Comparison of ENCODE assay signal across 1 cellular context in the genomic region with DNA sequence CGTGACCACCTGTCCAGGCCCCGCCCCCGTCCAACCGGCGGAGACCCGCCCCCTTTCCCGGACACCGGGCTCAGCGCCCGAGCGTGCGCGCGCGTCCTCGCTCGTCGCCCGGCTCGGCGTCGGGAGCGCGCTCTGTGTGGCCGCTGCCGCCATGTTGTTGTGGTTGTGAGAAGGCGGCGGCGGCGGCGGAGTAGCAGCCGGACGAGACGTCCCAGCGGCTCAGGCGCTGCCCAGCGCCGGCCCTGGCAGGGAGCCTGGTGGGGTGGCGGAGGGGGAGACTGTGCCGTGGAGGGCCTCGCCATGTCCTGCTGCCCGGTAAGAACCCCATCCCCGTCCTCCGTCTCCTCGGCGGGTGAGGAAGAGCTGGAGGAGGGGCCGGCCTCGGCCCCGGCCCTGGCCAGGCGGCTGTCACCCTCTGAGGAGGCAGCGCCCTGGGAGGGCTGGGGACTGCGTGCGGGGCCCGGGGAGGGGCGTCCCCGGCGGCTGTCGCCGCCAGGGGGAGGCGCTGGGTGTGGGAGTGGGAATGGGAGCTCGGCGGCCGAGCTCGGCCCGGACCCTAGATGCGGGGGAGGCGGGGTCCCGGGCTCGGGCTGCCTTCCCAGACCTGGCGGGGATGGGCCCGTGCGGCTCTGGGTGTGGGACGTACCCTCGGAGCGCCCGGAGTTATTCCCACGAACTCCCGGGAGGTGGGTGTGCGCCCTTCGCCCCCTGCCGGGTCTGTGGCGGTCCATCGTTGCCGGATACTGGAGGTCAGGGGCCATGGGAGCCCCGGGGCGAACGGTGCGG.
TF ChIP-seq lines count a peak whose summit lies in the region.

TSS of gene MTMR3 (plus strand) at position 130 of the 786 bp plus-strand sequence. CDS start 87,886 bp downstream, outside the sequence.

TF ChIP-seq in HepG2, 621 proteins besides CTCF, POLR2A, EP300 and RAD21 (continued from another document and continues in another):
- no peak for TF ChIP-seq ZFP36 (IDR thresholded peaks at IDR 0.05; ENCODE audit: borderline replicate concordance, low read depth, low read length, partially characterized antibody)
- no peak for TF ChIP-seq SIN3B (IDR thresholded peaks at IDR 0.05; ENCODE audit: low read length)
- no peak for TF ChIP-seq HHEX (CRISPR knock-in tag; IDR thresholded peaks at IDR 0.05)
- no peak for TF ChIP-seq AKAP8 (CRISPR knock-in tag; IDR thresholded peaks at IDR 0.05)
- no peak for TF ChIP-seq NR3C1 (CRISPR knock-in tag; IDR thresholded peaks at IDR 0.05)
- no peak for TF ChIP-seq ZNF550 (CRISPR knock-in tag; IDR thresholded peaks at IDR 0.05; ENCODE audit: borderline replicate concordance)
- TF ChIP-seq HDAC6 (IDR thresholded peaks at IDR 0.05; ENCODE audit: low read depth, low read length): no peak
- no peak for TF ChIP-seq NFIB (CRISPR knock-in tag; IDR thresholded peaks at IDR 0.05; ENCODE audit: borderline replicate concordance)
- TF ChIP-seq RNF2 (conservative IDR thresholded peaks at IDR 0.05; ENCODE audit: low read depth): no peak
- peak; percentile 89 for TF ChIP-seq ARID4A (CRISPR knock-in tag; IDR thresholded peaks at IDR 0.05; ENCODE audit: borderline replicate concordance)
- peak; percentile 63; the same call in 1 of the 2 replicates for TF ChIP-seq ZNF790 (CRISPR knock-in tag; IDR thresholded peaks at IDR 0.05; ENCODE audit: borderline replicate concordance)
- TF ChIP-seq HDAC2 (CRISPR knock-in tag; IDR thresholded peaks at IDR 0.05): no peak; the same call in 1 of the 2 replicates
- TF ChIP-seq ZNF773 (CRISPR knock-in tag; IDR thresholded peaks at IDR 0.05; ENCODE audit: borderline replicate concordance): peak; percentile 26; the same call in 1 of the 2 replicates
- no peak for TF ChIP-seq JUNB (CRISPR knock-in tag; IDR thresholded peaks at IDR 0.05; ENCODE audit: borderline replicate concordance)
- TF ChIP-seq, protein P1, sequence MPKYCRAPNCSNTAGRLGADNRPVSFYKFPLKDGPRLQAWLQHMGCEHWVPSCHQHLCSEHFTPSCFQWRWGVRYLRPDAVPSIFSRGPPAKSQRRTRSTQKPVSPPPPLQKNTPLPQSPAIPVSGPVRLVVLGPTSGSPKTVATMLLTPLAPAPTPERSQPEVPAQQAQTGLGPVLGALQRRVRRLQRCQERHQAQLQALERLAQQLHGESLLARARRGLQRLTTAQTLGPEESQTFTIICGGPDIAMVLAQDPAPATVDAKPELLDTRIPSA (CRISPR knock-in tag; IDR thresholded peaks at IDR 0.05; ENCODE audit: borderline replicate concordance): no peak; the same call in 1 of the 2 replicates
- TF ChIP-seq, protein P2, sequence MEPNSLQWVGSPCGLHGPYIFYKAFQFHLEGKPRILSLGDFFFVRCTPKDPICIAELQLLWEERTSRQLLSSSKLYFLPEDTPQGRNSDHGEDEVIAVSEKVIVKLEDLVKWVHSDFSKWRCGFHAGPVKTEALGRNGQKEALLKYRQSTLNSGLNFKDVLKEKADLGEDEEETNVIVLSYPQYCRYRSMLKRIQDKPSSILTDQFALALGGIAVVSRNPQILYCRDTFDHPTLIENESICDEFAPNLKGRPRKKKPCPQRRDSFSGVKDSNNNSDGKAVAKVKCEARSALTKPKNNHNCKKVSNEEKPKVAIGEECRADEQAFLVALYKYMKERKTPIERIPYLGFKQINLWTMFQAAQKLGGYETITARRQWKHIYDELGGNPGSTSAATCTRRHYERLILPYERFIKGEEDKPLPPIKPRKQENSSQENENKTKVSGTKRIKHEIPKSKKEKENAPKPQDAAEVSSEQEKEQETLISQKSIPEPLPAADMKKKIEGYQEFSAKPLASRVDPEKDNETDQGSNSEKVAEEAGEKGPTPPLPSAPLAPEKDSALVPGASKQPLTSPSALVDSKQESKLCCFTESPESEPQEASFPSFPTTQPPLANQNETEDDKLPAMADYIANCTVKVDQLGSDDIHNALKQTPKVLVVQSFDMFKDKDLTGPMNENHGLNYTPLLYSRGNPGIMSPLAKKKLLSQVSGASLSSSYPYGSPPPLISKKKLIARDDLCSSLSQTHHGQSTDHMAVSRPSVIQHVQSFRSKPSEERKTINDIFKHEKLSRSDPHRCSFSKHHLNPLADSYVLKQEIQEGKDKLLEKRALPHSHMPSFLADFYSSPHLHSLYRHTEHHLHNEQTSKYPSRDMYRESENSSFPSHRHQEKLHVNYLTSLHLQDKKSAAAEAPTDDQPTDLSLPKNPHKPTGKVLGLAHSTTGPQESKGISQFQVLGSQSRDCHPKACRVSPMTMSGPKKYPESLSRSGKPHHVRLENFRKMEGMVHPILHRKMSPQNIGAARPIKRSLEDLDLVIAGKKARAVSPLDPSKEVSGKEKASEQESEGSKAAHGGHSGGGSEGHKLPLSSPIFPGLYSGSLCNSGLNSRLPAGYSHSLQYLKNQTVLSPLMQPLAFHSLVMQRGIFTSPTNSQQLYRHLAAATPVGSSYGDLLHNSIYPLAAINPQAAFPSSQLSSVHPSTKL (CRISPR knock-in tag; IDR thresholded peaks at IDR 0.05): no peak
- TF ChIP-seq MAFK (conservative IDR thresholded peaks at IDR 0.05 in 1 of 2, IDR thresholded peaks at IDR 0.05 in 1 of 2; ENCODE audit: low read length in 2 of 2): no peak
- TF ChIP-seq ZC3H13 (CRISPR knock-in tag; IDR thresholded peaks at IDR 0.05): 0 out of 2 replicates have a peak, but pooled peaks have one; percentile 53
- TF ChIP-seq CSRNP1 (CRISPR knock-in tag; IDR thresholded peaks at IDR 0.05): no peak
- TF ChIP-seq ZSCAN30 (CRISPR knock-in tag; IDR thresholded peaks at IDR 0.05): no peak
- TF ChIP-seq KLF11 (CRISPR knock-in tag; IDR thresholded peaks at IDR 0.05): no peak
- TF ChIP-seq FOXO1 (CRISPR knock-in tag; IDR thresholded peaks at IDR 0.05): peak; percentile 43; the same call in 1 of the 2 replicates
- TF ChIP-seq PHF20 (CRISPR knock-in tag; IDR thresholded peaks at IDR 0.05): peak; percentile 65
- no peak for TF ChIP-seq ZSCAN22 (CRISPR knock-in tag; IDR thresholded peaks at IDR 0.05)
- TF ChIP-seq CSRNP2 (CRISPR knock-in tag; conservative IDR thresholded peaks at IDR 0.05; ENCODE audit: low read depth): no peak
- no peak for TF ChIP-seq RFX5 (IDR thresholded peaks at IDR 0.05; ENCODE audit: low read depth, low read length)
- no peak for TF ChIP-seq HOXD1 (CRISPR knock-in tag; IDR thresholded peaks at IDR 0.05)
- TF ChIP-seq ZNF530 (CRISPR knock-in tag; IDR thresholded peaks at IDR 0.05; ENCODE audit: low read depth): no peak
- TF ChIP-seq MEIS1 (CRISPR knock-in tag; IDR thresholded peaks at IDR 0.05; ENCODE audit: borderline replicate concordance): no peak
- no peak for TF ChIP-seq ZNF367 (CRISPR knock-in tag; IDR thresholded peaks at IDR 0.05; ENCODE audit: borderline replicate concordance)
- no peak for TF ChIP-seq ZFP37 (CRISPR knock-in tag; IDR thresholded peaks at IDR 0.05; ENCODE audit: borderline replicate concordance)
- no peak for TF ChIP-seq KIAA2018 (CRISPR knock-in tag; IDR thresholded peaks at IDR 0.05; ENCODE audit: borderline replicate concordance)
- TF ChIP-seq PPARG (CRISPR knock-in tag; conservative IDR thresholded peaks at IDR 0.05): no peak
- no peak for TF ChIP-seq PRMT3 (CRISPR knock-in tag; IDR thresholded peaks at IDR 0.05; ENCODE audit: borderline replicate concordance, low read depth)
- TF ChIP-seq GPN1 (CRISPR knock-in tag; IDR thresholded peaks at IDR 0.05; ENCODE audit: borderline replicate concordance): no peak
- TF ChIP-seq ASH2L (IDR thresholded peaks at IDR 0.05; ENCODE audit: insufficient read length, low read depth, low read length): peak; percentile 56
